ENCODE assay signal across 14 cellular contexts in genomic region chr9:92245005-92245797, GRCh38. TPM values are rescaled to one million over a fixed set of nuclear protein-coding genes. Genes with fewer than 3 reads are reported as not detected.
A peak's percentile ranks its signal among the peaks of the same experiment; 100 is the strongest.
DNase-seq lines count a peak whose midpoint lies in the region; TF ChIP-seq lines count a peak whose summit lies in the region.
"Had no signal": no experiment of that assay in that cellular context is flagged by ENCODE, and none has a peak within 500 bp of the region (broad histone marks: within the 10 kb centered on the region; RNA-seq: fewer than 3 reads in every experiment).

No MANE protein-coding gene starts in this region.

- peak; percentile 95 for DNase-seq in ELR (ENCODE audit: low read depth)
- peak; percentile 41 for DNase-seq in NCI-H146 treated with DMSO at 0.1 percent for 48 hours (lab: John Stamatoyannopoulos, UW; ENCODE audit: unreplicated experiment)
- peak; percentile 51 for DNase-seq in epithelial cell of esophagus (ENCODE audit: low read depth)
- no peak for DNase-seq in progenitor cell of endocrine pancreas (ENCODE audit: low spot score, unreplicated experiment)
- no peak for DNase-seq in NCI-H2029 treated with DMSO at 0.1 percent for 48 hours (lab: John Stamatoyannopoulos, UW)
- no peak for DNase-seq in Ammon's horn (ENCODE audit: low spot score)
- no peak for DNase-seq in activated CD8-positive, alpha-beta memory T cell treated with anti-CD3 and anti-CD28 coated beads, Interleukin-2, amount 50 U/mL, for 48 hours
- DNase-seq: activated CD4-positive, alpha-beta T cell treated with anti-CD3 and anti-CD28 coated beads, Interleukin-2, amount 50 U/mL, for 48 hours; anterior cingulate cortex; glutamatergic neuron; GOT3; stimulated activated CD4-positive, alpha-beta T cell treated with anti-CD3 and anti-CD28 coated beads, Interleukin-4, amount 100 ng/mL, for 24 hours; substantia nigra had no signal

- H3K4me3 ChIP-seq in epithelial cell of esophagus (ENCODE audit: low read length) = no peak overlapping the region
- H3K4me3 ChIP-seq: prostate gland had no signal

- H3K4me1 Mint-ChIP-seq in progenitor cell of endocrine pancreas (ENCODE audit: low read depth) = peaks cover 14% of the 10 kb centered on the region

- TF ChIP-seq CTCF in epithelial cell of esophagus (IDR thresholded peaks at IDR 0.05; ENCODE audit: insufficient read depth, low read depth, low read length, missing control alignments) (no peak), progenitor cell of endocrine pancreas (IDR thresholded peaks at IDR 0.05; ENCODE audit: unreplicated experiment) (no peak)

- H3K4me3 Mint-ChIP-seq in progenitor cell of endocrine pancreas (ENCODE audit: low read depth) = no peak overlapping the region

- peak overlapping the region; percentile 47 for H3K27ac Mint-ChIP-seq in progenitor cell of endocrine pancreas

- H3K9me3 Mint-ChIP-seq in progenitor cell of endocrine pancreas (ENCODE audit: low read depth) = no peaks in the 10 kb centered on the region

- peaks cover 46% of the 10 kb centered on the region for H3K36me3 Mint-ChIP-seq in progenitor cell of endocrine pancreas (ENCODE audit: insufficient read depth)

- H3K27me3 Mint-ChIP-seq in progenitor cell of endocrine pancreas = no peaks in the 10 kb centered on the region

RNA-seq across cellular contexts. Expression of gene IARS1, which starts 48.3 kb away (rescaled TPM):
- total RNA-seq in progenitor cell of endocrine pancreas = 170 and 186 TPM in 2 replicates

Comparison
In these comparisons a context has a peak if more than half of its experiments do, and no peak if none do; other contexts are left out.
1. DNase-seq: peak in ELR (single experiment), NCI-H146 treated with DMSO at 0.1 percent for 48 hours (single experiment) and epithelial cell of esophagus (single experiment); none in progenitor cell of endocrine pancreas (single experiment), NCI-H2029 treated with DMSO at 0.1 percent for 48 hours (single experiment), Ammon's horn (single experiment) and activated CD8-positive, alpha-beta memory T cell treated with anti-CD3 and anti-CD28 coated beads, Interleukin-2, amount 50 U/mL, for 48 hours (single experiment).